27 cellular contexts compared by ENCODE assay signal in the genomic region with DNA sequence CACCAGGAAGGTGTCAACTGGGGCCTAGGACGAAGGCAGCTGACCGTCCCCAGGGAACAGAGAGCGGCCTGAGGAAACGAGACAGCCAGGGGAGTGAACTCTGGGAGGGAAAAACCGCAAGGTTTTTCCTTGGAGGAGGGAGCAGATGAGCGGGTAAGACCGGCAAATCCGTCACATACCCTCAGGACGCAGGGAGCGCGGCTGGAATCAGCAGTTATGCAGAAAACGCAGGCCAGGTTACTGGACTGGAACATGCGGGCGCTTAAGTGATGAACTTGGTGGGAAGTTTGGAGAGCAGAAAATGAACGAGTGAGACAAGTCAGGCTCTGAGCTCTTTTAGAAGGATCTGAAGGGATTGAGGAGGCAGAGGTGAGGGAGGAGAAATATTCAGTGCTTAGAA.
DNase-seq lines count a peak whose midpoint lies in the region; ATAC-seq, FAIRE-seq and TF ChIP-seq lines count a peak whose summit lies in the region.
"Had no signal": no experiment of that assay in that cellular context is flagged by ENCODE, and none has a peak within 500 bp of the region (broad histone marks: within the 10 kb centered on the region; RNA-seq: fewer than 3 reads in every experiment).

No MANE protein-coding gene starts in this region.

- no peaks in the 10 kb centered on the region for H3K9me3 Mint-ChIP-seq in activated naive CD4-positive, alpha-beta T cell treated with anti-CD3 and anti-CD28 coated beads, Interleukin-2, amount 50 U/mL, for 24 hours
- H3K9me3 Mint-ChIP-seq in activated naive CD4-positive, alpha-beta T cell treated with anti-CD3 and anti-CD28 coated beads for 36 hours = no peaks in the 10 kb centered on the region
- no peaks in the 10 kb centered on the region for H3K9me3 Mint-ChIP-seq in osteocyte (ENCODE audit: unreplicated experiment)
- H3K9me3 Mint-ChIP-seq in progenitor cell of endocrine pancreas (ENCODE audit: low read depth) = no peaks in the 10 kb centered on the region
- H3K9me3 Mint-ChIP-seq: CD14-positive monocyte; CD8-positive, alpha-beta memory T cell had no signal

- H3K9me3 ChIP-seq in H1 (ENCODE audit: insufficient read depth in 2 of 2, low read depth in 1 of 2, low read length in 1 of 2) = no peaks in the 10 kb centered on the region
- H3K9me3 ChIP-seq: A549, BE2C, BLaER1 had no signal

- no peak overlapping the region for H3K4me2 ChIP-seq in H1 (ENCODE audit: insufficient read depth in 1 of 2, low read depth in 2 of 2, low read length in 2 of 2)
- H3K4me2 ChIP-seq: A549, BLaER1 had no signal

- no peaks in the 10 kb centered on the region for H3K23me2 ChIP-seq in H1 (ENCODE audit: low read depth, low read length)

- H3K4me3 ChIP-seq in H1 (ENCODE audit: extremely low read depth in 1 of 4, insufficient read depth in 2 of 4, low read depth in 3 of 4, low read length in 4 of 4) = no peak overlapping the region
- H3K4me3 ChIP-seq: A549, BLaER1 had no signal

- intact Hi-C loops in activated naive CD4-positive, alpha-beta T cell treated with anti-CD3 and anti-CD28 coated beads for 36 hours (cut with micrococcal nuclease) = no loop called here

- no peak overlapping the region for H3K9ac ChIP-seq in H1 (replicated peaks in 1 of 4; ENCODE audit: extremely low read depth in 1 of 4, low read depth in 3 of 4, low read length in 3 of 4)
- H3K9ac ChIP-seq: BLaER1 had no signal

- no peak for FAIRE-seq in H1 (lab: Jason Lieb, UNC)
- FAIRE-seq: A549, G401.6, GM12891 had no signal

- H3K79me1 ChIP-seq in H1 (ENCODE audit: low read depth, low read length) = no peaks in the 10 kb centered on the region

- H3K36me3 ChIP-seq in H1 (ENCODE audit: control insufficient read depth in 2 of 4, insufficient read depth in 4 of 4, low read length in 3 of 4) = no peaks in the 10 kb centered on the region
- H3K36me3 ChIP-seq: BE2C, BLaER1 had no signal

- no peak overlapping the region for H3K23ac ChIP-seq in H1 (ENCODE audit: insufficient read length)

- no peak overlapping the region for H3K4ac ChIP-seq in H1 (replicated peaks; ENCODE audit: insufficient read length, low read depth, low read length)

- H2BK12ac ChIP-seq in H1 (ENCODE audit: low read depth, low read length) = no peak overlapping the region

- no peak overlapping the region for H3K27ac ChIP-seq in H1 (ENCODE audit: low read depth, low read length)
- H3K27ac ChIP-seq: 22Rv1, A549, BLaER1 had no signal

- no peaks in the 10 kb centered on the region for H4K20me1 ChIP-seq in H1 (replicated peaks in 1 of 2; ENCODE audit: control insufficient read depth in 1 of 2, insufficient read depth in 2 of 2, low read length in 2 of 2)
- H4K20me1 ChIP-seq: BLaER1 had no signal

- H4K91ac ChIP-seq in H1 (replicated peaks; ENCODE audit: insufficient read length, low read length) = no peak overlapping the region

- H3K36me3 Mint-ChIP-seq in activated naive CD4-positive, alpha-beta T cell treated with anti-CD3 and anti-CD28 coated beads, Interleukin-2, amount 50 U/mL, for 24 hours = no peaks in the 10 kb centered on the region
- H3K36me3 Mint-ChIP-seq in activated naive CD4-positive, alpha-beta T cell treated with anti-CD3 and anti-CD28 coated beads for 36 hours (ENCODE audit: low read depth) = no peaks in the 10 kb centered on the region
- H3K36me3 Mint-ChIP-seq in osteocyte (ENCODE audit: unreplicated experiment) (no peaks in the 10 kb centered on the region), progenitor cell of endocrine pancreas (ENCODE audit: insufficient read depth) (no peaks in the 10 kb centered on the region)
- H3K36me3 Mint-ChIP-seq: CD14-positive monocyte; CD4-positive, alpha-beta memory T cell; CD4-positive, CD25-positive, alpha-beta regulatory T cell; CD8-positive, alpha-beta memory T cell had no signal

- H4K5ac ChIP-seq in H1 (ENCODE audit: insufficient read length, low read depth, low read length) = no peak overlapping the region

- H2AK5ac ChIP-seq in H1 (ENCODE audit: low read depth, low read length) = no peak overlapping the region

- no peak overlapping the region for H3K14ac ChIP-seq in H1 (ENCODE audit: insufficient read length)

- no peak overlapping the region for H3K18ac ChIP-seq in H1 (ENCODE audit: extremely low read depth, low read length)

- no peak overlapping the region for H2BK20ac ChIP-seq in H1 (ENCODE audit: low read length)

- H3K27me3 ChIP-seq in H1 (replicated peaks in 1 of 4; ENCODE audit: control insufficient read depth in 3 of 4, extremely low read depth in 1 of 4, insufficient read depth in 3 of 4, low read length in 3 of 4) = no peaks in the 10 kb centered on the region
- H3K27me3 ChIP-seq: BE2C, BLaER1 had no signal

- 88% methylated on average over 14 of the region's 15 CpGs; no CpG with 5 or more reads in 1 of the 2 experiments for WGBS in H1 (ENCODE audit: extremely low coverage in 1 of 2, insufficient coverage in 1 of 2, insufficient read length in 1 of 2, insufficient replicate concordance in 2 of 2, low coverage in 1 of 2, low lambda C conversion rate in 2 of 2, missing lambda C conversion rate in 1 of 2), 2 experiments

- no peak overlapping the region for H4K8ac ChIP-seq in H1 (ENCODE audit: extremely low read depth, insufficient read depth, low read length)

- no peak overlapping the region for H2BK15ac ChIP-seq in H1 (ENCODE audit: low read length)

- TF ChIP-seq POLR2A in H1 (IDR thresholded peaks at IDR 0.05; ENCODE audit: control extremely low read depth in 1 of 2, low read depth in 2 of 2, low read length in 2 of 2) = no peak

- POLR2A ChIA-PET in H1 (lab: Charles Lee; ENCODE audit: partially characterized antibody) = interaction anchor here (1.0 kb wide), 1 partner anchor 11 kb away, joined by 3 read pairs; no protein-coding TSS in a partner anchor

- TF ChIP-seq EP300 in H1 (IDR thresholded peaks at IDR 0.05; ENCODE audit: borderline replicate concordance in 1 of 2, low read depth in 2 of 2, low read length in 2 of 2) = no peak

- peak overlapping the region; percentile 26 for H3K27ac Mint-ChIP-seq in activated naive CD4-positive, alpha-beta T cell treated with anti-CD3 and anti-CD28 coated beads, Interleukin-2, amount 50 U/mL, for 24 hours
- no peak overlapping the region for H3K27ac Mint-ChIP-seq in activated naive CD4-positive, alpha-beta T cell treated with anti-CD3 and anti-CD28 coated beads for 36 hours
- no peak overlapping the region for H3K27ac Mint-ChIP-seq in osteocyte (ENCODE audit: unreplicated experiment)
- H3K27ac Mint-ChIP-seq in progenitor cell of endocrine pancreas = peak overlapping the region; percentile 39
- H3K27ac Mint-ChIP-seq: CD4-positive, alpha-beta memory T cell; CD4-positive, CD25-positive, alpha-beta regulatory T cell had no signal

- H3K4me1 Mint-ChIP-seq in activated naive CD4-positive, alpha-beta T cell treated with anti-CD3 and anti-CD28 coated beads, Interleukin-2, amount 50 U/mL, for 24 hours = no peaks in the 10 kb centered on the region
- no peaks in the 10 kb centered on the region for H3K4me1 Mint-ChIP-seq in activated naive CD4-positive, alpha-beta T cell treated with anti-CD3 and anti-CD28 coated beads for 36 hours (ENCODE audit: low read depth)
- H3K4me1 Mint-ChIP-seq in osteocyte (ENCODE audit: unreplicated experiment) = no peaks in the 10 kb centered on the region
- H3K4me1 Mint-ChIP-seq in progenitor cell of endocrine pancreas (ENCODE audit: low read depth) = no peaks in the 10 kb centered on the region
- H3K4me1 Mint-ChIP-seq: CD4-positive, alpha-beta memory T cell; CD4-positive, CD25-positive, alpha-beta regulatory T cell; CD8-positive, alpha-beta memory T cell had no signal

- no peak overlapping the region for H3K4me3 Mint-ChIP-seq in activated naive CD4-positive, alpha-beta T cell treated with anti-CD3 and anti-CD28 coated beads, Interleukin-2, amount 50 U/mL, for 24 hours
- H3K4me3 Mint-ChIP-seq in activated naive CD4-positive, alpha-beta T cell treated with anti-CD3 and anti-CD28 coated beads for 36 hours = no peak overlapping the region
- H3K4me3 Mint-ChIP-seq in osteocyte (ENCODE audit: unreplicated experiment) (no peak overlapping the region), progenitor cell of endocrine pancreas (ENCODE audit: low read depth) (no peak overlapping the region)
- H3K4me3 Mint-ChIP-seq: CD14-positive monocyte; CD4-positive, alpha-beta memory T cell; CD4-positive, CD25-positive, alpha-beta regulatory T cell; CD8-positive, alpha-beta memory T cell had no signal

- 0 out of 2 replicates have a peak overlapping the region, but pooled peaks have one; percentile 44 for H2AFZ ChIP-seq in H1 (ENCODE audit: low read length)

- H3K56ac ChIP-seq in H1 (replicated peaks; ENCODE audit: insufficient read length, low read depth, low read length) = no peak overlapping the region

- H3K79me2 ChIP-seq in H1 (ENCODE audit: control insufficient read depth in 1 of 2, insufficient read depth in 2 of 2, low read length in 2 of 2) = no peaks in the 10 kb centered on the region

- no peak for TF ChIP-seq RAD21 in H1 (IDR thresholded peaks at IDR 0.05 in 1 of 2, conservative IDR thresholded peaks at IDR 0.05 in 1 of 2; ENCODE audit: low read depth in 2 of 2, low read length in 2 of 2)

- H3K4me1 ChIP-seq in H1 (replicated peaks in 1 of 4; ENCODE audit: control insufficient read depth in 3 of 4, insufficient read depth in 4 of 4, low read length in 3 of 4) = no peaks in the 10 kb centered on the region
- H3K4me1 ChIP-seq: A549, BE2C had no signal

- no peak for ATAC-seq in GM19023 (IDR thresholded peaks at IDR 0.05; ENCODE audit: unreplicated experiment)
- ATAC-seq in HG03039 (IDR thresholded peaks at IDR 0.05; ENCODE audit: unreplicated experiment) = no peak
- ATAC-seq: A549 had no signal

- CTCF ChIA-PET in activated naive CD4-positive, alpha-beta T cell treated with anti-CD3 and anti-CD28 coated beads for 36 hours (lab: Charles Lee) = no interaction called here
- CTCF ChIA-PET in H1 (lab: Charles Lee; ENCODE audit: partially characterized antibody) = interaction anchor here (2.0 kb wide), 1 partner anchor 220 kb away, joined by 5 read pairs; no protein-coding TSS in a partner anchor

- peaks cover 20% of the 10 kb centered on the region for H3K27me3 Mint-ChIP-seq in activated naive CD4-positive, alpha-beta T cell treated with anti-CD3 and anti-CD28 coated beads, Interleukin-2, amount 50 U/mL, for 24 hours
- peaks cover 25% of the 10 kb centered on the region for H3K27me3 Mint-ChIP-seq in activated naive CD4-positive, alpha-beta T cell treated with anti-CD3 and anti-CD28 coated beads for 36 hours (ENCODE audit: low read depth)
- peaks cover 66% of the 10 kb centered on the region for H3K27me3 Mint-ChIP-seq in osteocyte (ENCODE audit: unreplicated experiment)
- peaks cover 21% of the 10 kb centered on the region for H3K27me3 Mint-ChIP-seq in progenitor cell of endocrine pancreas

- H2BK120ac ChIP-seq in H1 (replicated peaks; ENCODE audit: low read depth, low read length) = no peak overlapping the region

- TF ChIP-seq CTCF in H1 (IDR thresholded peaks at IDR 0.05; ENCODE audit: control extremely low read depth in 1 of 3, insufficient read depth in 1 of 3, low read depth in 1 of 3, low read length in 3 of 3) (no peak), osteocyte (IDR thresholded peaks at IDR 0.05) (no peak), progenitor cell of endocrine pancreas (IDR thresholded peaks at IDR 0.05; ENCODE audit: unreplicated experiment) (no peak)

- DNase-seq in activated naive CD4-positive, alpha-beta T cell treated with anti-CD3 and anti-CD28 coated beads for 36 hours = no peak
- DNase-seq in H1 (ENCODE audit: low read depth in 1 of 2, low spot score in 2 of 2) (no peak), osteocyte (ENCODE audit: extremely low spot score, unreplicated experiment) (peak; percentile 65), progenitor cell of endocrine pancreas (ENCODE audit: low spot score, unreplicated experiment) (no peak), AML-193 (lab: John Stamatoyannopoulos, UW) (no peak)
- DNase-seq: BE2C; C1 segment of cervical spinal cord; CD4-positive, alpha-beta memory T cell; CD4-positive, CD25-positive, alpha-beta regulatory T cell; CD8-positive, alpha-beta memory T cell; COR-L47; DMS 273 treated with DMSO at 0.1 percent for 48 hours; DMS153; DMS53; DMS79; DND-41; EL; GF-D8 had no signal

- no peak overlapping the region for H2BK5ac ChIP-seq in H1 (ENCODE audit: low read depth, low read length)

Comparison
In these comparisons a context has a peak if more than half of its experiments do, and no peak if none do; other contexts are left out.
1. H3K27ac Mint-ChIP-seq: peak in activated naive CD4-positive, alpha-beta T cell treated with anti-CD3 and anti-CD28 coated beads, Interleukin-2, amount 50 U/mL, for 24 hours (single experiment) and progenitor cell of endocrine pancreas (single experiment); none in activated naive CD4-positive, alpha-beta T cell treated with anti-CD3 and anti-CD28 coated beads for 36 hours (single experiment) and osteocyte (single experiment).